In the genomic region with DNA sequence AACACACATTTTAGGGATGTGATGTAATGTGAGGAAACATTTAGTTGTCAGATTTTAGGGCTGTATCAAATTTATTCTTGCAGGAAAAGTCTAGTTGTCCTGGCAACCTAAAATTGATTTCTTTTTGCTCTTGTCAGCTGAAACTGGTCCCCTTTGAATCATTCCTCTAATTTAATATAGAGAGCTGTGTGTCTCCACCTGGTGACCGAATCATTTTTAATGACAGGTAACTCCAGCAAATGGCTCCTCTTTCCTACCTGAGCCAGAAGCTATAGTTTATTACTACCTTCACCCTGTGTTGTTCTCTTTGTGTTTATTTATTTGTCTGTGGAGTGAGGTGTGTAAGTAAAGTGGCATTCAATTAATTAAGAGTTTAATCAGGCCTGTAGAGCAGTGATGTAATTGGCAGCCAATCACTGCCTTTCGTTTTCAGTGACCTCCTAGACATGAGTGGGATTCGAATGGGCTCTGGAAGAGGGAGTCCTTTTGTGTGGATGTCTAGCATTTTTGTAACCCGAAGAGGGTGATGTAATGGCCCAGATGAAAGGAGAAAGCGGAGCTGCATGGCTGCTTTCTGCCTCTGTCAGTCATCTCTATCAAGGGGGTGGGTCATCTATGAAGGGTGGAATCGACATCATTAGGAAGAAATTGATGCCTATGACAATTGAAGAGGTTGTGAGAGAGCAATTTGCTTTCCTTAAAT, we compare ENCODE assay signal across 1 cellular context.
TF ChIP-seq lines count a peak whose summit lies in the region.

No MANE protein-coding gene starts in this region.

TF ChIP-seq in GM23338, 12 proteins besides CTCF, POLR2A, EP300 and RAD21 (continued from another document):
- TF ChIP-seq, protein P1, sequence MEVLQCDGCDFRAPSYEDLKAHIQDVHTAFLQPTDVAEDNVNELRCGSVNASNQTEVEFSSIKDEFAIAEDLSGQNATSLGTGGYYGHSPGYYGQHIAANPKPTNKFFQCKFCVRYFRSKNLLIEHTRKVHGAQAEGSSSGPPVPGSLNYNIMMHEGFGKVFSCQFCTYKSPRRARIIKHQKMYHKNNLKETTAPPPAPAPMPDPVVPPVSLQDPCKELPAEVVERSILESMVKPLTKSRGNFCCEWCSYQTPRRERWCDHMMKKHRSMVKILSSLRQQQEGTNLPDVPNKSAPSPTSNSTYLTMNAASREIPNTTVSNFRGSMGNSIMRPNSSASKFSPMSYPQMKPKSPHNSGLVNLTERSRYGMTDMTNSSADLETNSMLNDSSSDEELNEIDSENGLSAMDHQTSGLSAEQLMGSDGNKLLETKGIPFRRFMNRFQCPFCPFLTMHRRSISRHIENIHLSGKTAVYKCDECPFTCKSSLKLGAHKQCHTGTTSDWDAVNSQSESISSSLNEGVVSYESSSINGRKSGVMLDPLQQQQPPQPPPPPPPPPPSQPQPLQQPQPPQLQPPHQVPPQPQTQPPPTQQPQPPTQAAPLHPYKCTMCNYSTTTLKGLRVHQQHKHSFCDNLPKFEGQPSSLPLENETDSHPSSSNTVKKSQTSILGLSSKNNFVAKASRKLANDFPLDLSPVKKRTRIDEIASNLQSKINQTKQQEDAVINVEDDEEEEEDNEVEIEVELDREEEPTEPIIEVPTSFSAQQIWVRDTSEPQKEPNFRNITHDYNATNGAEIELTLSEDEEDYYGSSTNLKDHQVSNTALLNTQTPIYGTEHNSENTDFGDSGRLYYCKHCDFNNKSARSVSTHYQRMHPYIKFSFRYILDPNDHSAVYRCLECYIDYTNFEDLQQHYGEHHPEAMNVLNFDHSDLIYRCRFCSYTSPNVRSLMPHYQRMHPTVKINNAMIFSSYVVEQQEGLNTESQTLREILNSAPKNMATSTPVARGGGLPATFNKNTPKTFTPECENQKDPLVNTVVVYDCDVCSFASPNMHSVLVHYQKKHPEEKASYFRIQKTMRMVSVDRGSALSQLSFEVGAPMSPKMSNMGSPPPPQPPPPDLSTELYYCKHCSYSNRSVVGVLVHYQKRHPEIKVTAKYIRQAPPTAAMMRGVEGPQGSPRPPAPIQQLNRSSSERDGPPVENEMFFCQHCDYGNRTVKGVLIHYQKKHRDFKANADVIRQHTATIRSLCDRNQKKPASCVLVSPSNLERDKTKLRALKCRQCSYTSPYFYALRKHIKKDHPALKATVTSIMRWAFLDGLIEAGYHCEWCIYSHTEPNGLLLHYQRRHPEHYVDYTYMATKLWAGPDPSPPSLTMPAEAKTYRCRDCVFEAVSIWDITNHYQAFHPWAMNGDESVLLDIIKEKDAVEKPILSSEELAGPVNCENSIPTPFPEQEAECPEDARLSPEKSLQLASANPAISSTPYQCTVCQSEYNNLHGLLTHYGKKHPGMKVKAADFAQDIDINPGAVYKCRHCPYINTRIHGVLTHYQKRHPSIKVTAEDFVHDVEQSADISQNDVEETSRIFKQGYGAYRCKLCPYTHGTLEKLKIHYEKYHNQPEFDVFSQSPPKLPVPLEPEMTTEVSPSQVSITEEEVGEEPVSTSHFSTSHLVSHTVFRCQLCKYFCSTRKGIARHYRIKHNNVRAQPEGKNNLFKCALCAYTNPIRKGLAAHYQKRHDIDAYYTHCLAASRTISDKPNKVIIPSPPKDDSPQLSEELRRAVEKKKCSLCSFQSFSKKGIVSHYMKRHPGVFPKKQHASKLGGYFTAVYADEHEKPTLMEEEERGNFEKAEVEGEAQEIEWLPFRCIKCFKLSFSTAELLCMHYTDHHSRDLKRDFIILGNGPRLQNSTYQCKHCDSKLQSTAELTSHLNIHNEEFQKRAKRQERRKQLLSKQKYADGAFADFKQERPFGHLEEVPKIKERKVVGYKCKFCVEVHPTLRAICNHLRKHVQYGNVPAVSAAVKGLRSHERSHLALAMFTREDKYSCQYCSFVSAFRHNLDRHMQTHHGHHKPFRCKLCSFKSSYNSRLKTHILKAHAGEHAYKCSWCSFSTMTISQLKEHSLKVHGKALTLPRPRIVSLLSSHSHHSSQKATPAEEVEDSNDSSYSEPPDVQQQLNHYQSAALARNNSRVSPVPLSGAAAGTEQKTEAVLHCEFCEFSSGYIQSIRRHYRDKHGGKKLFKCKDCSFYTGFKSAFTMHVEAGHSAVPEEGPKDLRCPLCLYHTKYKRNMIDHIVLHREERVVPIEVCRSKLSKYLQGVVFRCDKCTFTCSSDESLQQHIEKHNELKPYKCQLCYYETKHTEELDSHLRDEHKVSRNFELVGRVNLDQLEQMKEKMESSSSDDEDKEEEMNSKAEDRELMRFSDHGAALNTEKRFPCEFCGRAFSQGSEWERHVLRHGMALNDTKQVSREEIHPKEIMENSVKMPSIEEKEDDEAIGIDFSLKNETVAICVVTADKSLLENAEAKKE (CRISPR knock-in tag; IDR thresholded peaks at IDR 0.05): no peak
